ENCODE assay signal across 1 cellular context in genomic region chr20:1827510-1827973, GRCh38.
TF ChIP-seq lines count a peak whose summit lies in the region.

No MANE protein-coding gene starts in this region.

TF ChIP-seq in HCT116, 20 proteins besides CTCF, POLR2A, EP300 and RAD21 (continued from another document):
- TF ChIP-seq ZFX (IDR thresholded peaks at IDR 0.05): no peak
- TF ChIP-seq, protein P1, sequence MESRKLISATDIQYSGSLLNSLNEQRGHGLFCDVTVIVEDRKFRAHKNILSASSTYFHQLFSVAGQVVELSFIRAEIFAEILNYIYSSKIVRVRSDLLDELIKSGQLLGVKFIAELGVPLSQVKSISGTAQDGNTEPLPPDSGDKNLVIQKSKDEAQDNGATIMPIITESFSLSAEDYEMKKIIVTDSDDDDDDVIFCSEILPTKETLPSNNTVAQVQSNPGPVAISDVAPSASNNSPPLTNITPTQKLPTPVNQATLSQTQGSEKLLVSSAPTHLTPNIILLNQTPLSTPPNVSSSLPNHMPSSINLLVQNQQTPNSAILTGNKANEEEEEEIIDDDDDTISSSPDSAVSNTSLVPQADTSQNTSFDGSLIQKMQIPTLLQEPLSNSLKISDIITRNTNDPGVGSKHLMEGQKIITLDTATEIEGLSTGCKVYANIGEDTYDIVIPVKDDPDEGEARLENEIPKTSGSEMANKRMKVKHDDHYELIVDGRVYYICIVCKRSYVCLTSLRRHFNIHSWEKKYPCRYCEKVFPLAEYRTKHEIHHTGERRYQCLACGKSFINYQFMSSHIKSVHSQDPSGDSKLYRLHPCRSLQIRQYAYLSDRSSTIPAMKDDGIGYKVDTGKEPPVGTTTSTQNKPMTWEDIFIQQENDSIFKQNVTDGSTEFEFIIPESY (IDR thresholded peaks at IDR 0.05; ENCODE audit: extremely low read depth, insufficient replicate concordance, low read length): no peak
- TF ChIP-seq TCF7L2 (IDR thresholded peaks at IDR 0.05; ENCODE audit: borderline replicate concordance, extremely low read depth, insufficient read depth, insufficient read length): no peak
- TF ChIP-seq SRF (IDR thresholded peaks at IDR 0.05; ENCODE audit: low read depth): no peak
- no peak for TF ChIP-seq ZNF274 (IDR thresholded peaks at IDR 0.05; ENCODE audit: low read depth, low read length)
- no peak for TF ChIP-seq CEBPB (IDR thresholded peaks at IDR 0.05; ENCODE audit: low read depth)
- TF ChIP-seq EZH2phosphoT487 (IDR thresholded peaks at IDR 0.05; ENCODE audit: borderline replicate concordance): no peak
- TF ChIP-seq, protein P2, sequence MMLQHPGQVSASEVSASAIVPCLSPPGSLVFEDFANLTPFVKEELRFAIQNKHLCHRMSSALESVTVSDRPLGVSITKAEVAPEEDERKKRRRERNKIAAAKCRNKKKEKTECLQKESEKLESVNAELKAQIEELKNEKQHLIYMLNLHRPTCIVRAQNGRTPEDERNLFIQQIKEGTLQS (IDR thresholded peaks at IDR 0.05): no peak
- TF ChIP-seq YY1 (IDR thresholded peaks at IDR 0.05; ENCODE audit: extremely low read depth, insufficient replicate concordance, low read depth, low read length): no peak
- no peak for TF ChIP-seq REST (IDR thresholded peaks at IDR 0.05; ENCODE audit: low read depth)
- TF ChIP-seq EZH2 (IDR thresholded peaks at IDR 0.05): no peak
- TF ChIP-seq SIN3A (IDR thresholded peaks at IDR 0.05; ENCODE audit: low read depth): no peak
- TF ChIP-seq, protein P3, sequence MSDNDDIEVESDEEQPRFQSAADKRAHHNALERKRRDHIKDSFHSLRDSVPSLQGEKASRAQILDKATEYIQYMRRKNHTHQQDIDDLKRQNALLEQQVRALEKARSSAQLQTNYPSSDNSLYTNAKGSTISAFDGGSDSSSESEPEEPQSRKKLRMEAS (IDR thresholded peaks at IDR 0.05): no peak
- TF ChIP-seq FOSL1 (IDR thresholded peaks at IDR 0.05; ENCODE audit: low read depth): no peak
